In genomic region chr2:27752551-27753237, GRCh38 we compare ENCODE assay signal across 1 cellular context.
A peak's percentile ranks its signal among the peaks of the same experiment; 100 is the strongest.
TF ChIP-seq lines count a peak whose summit lies in the region.

No MANE protein-coding gene starts in this region.

TF ChIP-seq in K562, 482 proteins besides CTCF, POLR2A, EP300 and RAD21 (continued from another document and continues in another):
- no peak for TF ChIP-seq ZMIZ1 (IDR thresholded peaks at IDR 0.05; ENCODE audit: low read depth in 2 of 2, low read length in 2 of 2)
- peak in 1 of 2 experiments; percentile 58; a peak in 1 of 4 replicates for TF ChIP-seq RCOR1 (IDR thresholded peaks at IDR 0.05; ENCODE audit: borderline replicate concordance in 1 of 2, low read depth in 2 of 2, low read length in 2 of 2)
- TF ChIP-seq, protein P1, sequence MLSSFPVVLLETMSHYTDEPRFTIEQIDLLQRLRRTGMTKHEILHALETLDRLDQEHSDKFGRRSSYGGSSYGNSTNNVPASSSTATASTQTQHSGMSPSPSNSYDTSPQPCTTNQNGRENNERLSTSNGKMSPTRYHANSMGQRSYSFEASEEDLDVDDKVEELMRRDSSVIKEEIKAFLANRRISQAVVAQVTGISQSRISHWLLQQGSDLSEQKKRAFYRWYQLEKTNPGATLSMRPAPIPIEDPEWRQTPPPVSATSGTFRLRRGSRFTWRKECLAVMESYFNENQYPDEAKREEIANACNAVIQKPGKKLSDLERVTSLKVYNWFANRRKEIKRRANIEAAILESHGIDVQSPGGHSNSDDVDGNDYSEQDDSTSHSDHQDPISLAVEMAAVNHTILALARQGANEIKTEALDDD (IDR thresholded peaks at IDR 0.05), result no peak
- TF ChIP-seq FOXP1 (CRISPR knock-in tag; IDR thresholded peaks at IDR 0.05), result no peak
- no peak for TF ChIP-seq CC2D1A (IDR thresholded peaks at IDR 0.05)
- TF ChIP-seq SIX5 (IDR thresholded peaks at IDR 0.05; ENCODE audit: borderline replicate concordance in 1 of 2, insufficient read depth in 1 of 2, low read depth in 1 of 2, low read length in 2 of 2), result no peak
- no peak for TF ChIP-seq HNRNPL (IDR thresholded peaks at IDR 0.05; ENCODE audit: low read depth, low read length)
- no peak for TF ChIP-seq ZNF311 (CRISPR knock-in tag; IDR thresholded peaks at IDR 0.05)
- no peak; the same call in 1 of the 2 replicates for TF ChIP-seq ZNF766 (CRISPR knock-in tag; conservative IDR thresholded peaks at IDR 0.05)
- TF ChIP-seq KLF10 (CRISPR knock-in tag; IDR thresholded peaks at IDR 0.05), result no peak
- TF ChIP-seq, protein P2, sequence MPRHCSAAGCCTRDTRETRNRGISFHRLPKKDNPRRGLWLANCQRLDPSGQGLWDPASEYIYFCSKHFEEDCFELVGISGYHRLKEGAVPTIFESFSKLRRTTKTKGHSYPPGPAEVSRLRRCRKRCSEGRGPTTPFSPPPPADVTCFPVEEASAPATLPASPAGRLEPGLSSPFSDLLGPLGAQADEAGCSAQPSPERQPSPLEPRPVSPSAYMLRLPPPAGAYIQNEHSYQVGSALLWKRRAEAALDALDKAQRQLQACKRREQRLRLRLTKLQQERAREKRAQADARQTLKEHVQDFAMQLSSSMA (CRISPR knock-in tag; IDR thresholded peaks at IDR 0.05), result no peak
- TF ChIP-seq, protein P3, sequence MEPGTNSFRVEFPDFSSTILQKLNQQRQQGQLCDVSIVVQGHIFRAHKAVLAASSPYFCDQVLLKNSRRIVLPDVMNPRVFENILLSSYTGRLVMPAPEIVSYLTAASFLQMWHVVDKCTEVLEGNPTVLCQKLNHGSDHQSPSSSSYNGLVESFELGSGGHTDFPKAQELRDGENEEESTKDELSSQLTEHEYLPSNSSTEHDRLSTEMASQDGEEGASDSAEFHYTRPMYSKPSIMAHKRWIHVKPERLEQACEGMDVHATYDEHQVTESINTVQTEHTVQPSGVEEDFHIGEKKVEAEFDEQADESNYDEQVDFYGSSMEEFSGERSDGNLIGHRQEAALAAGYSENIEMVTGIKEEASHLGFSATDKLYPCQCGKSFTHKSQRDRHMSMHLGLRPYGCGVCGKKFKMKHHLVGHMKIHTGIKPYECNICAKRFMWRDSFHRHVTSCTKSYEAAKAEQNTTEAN (CRISPR knock-in tag; IDR thresholded peaks at IDR 0.05), result no peak
- no peak for TF ChIP-seq E2F5 (CRISPR knock-in tag; IDR thresholded peaks at IDR 0.05)
- no peak for TF ChIP-seq ELF4 (CRISPR knock-in tag; IDR thresholded peaks at IDR 0.05)
- TF ChIP-seq AFF1 (IDR thresholded peaks at IDR 0.05; ENCODE audit: low read depth in 1 of 2, partially characterized antibody in 2 of 2), result peak in 1 of 2 experiments; percentile 44
- no peak for TF ChIP-seq ZNF76 (CRISPR knock-in tag; IDR thresholded peaks at IDR 0.05; ENCODE audit: borderline replicate concordance)
- no peak for TF ChIP-seq ZNF140 (CRISPR knock-in tag; IDR thresholded peaks at IDR 0.05)
- no peak for TF ChIP-seq ZNF512 (tag; IDR thresholded peaks at IDR 0.05)
- peak in 1 of 2 experiments; percentile 33; a peak in 1 of 4 replicates for TF ChIP-seq TBL1XR1 (IDR thresholded peaks at IDR 0.05; ENCODE audit: low read length in 2 of 2)
- TF ChIP-seq HMGN3 (IDR thresholded peaks at IDR 0.05; ENCODE audit: borderline replicate concordance, extremely low read depth, insufficient read length, low read depth, low read length), result no peak
- TF ChIP-seq CREB1 (IDR thresholded peaks at IDR 0.05), result no peak
- TF ChIP-seq CREB1 (CRISPR knock-in tag; IDR thresholded peaks at IDR 0.05), result no peak
- TF ChIP-seq ATF1 (CRISPR knock-in tag; IDR thresholded peaks at IDR 0.05), result no peak
- peak; percentile 33; the same call in 1 of the 2 replicates for TF ChIP-seq ATF1 (tag; IDR thresholded peaks at IDR 0.05)
- TF ChIP-seq ZNF589 (CRISPR knock-in tag; IDR thresholded peaks at IDR 0.05; ENCODE audit: low read depth), result peak; percentile 82
- TF ChIP-seq CEBPG (CRISPR knock-in tag; IDR thresholded peaks at IDR 0.05), result peak; percentile 86
- peak; percentile 79 to 95 for TF ChIP-seq CEBPG (tag; conservative IDR thresholded peaks at IDR 0.05 in 1 of 2, IDR thresholded peaks at IDR 0.05 in 1 of 2)
- TF ChIP-seq ZNF24 (IDR thresholded peaks at IDR 0.05), result no peak
- TF ChIP-seq SRSF3 (IDR thresholded peaks at IDR 0.05; ENCODE audit: insufficient read depth, low read length), result no peak
- TF ChIP-seq GABPA (tag; conservative IDR thresholded peaks at IDR 0.05; ENCODE audit: low read depth), result no peak
- TF ChIP-seq FUS (optimal IDR thresholded peaks at IDR 0.05; ENCODE audit: low read depth, low read length), result no peak
- TF ChIP-seq RBM17 (IDR thresholded peaks at IDR 0.05; ENCODE audit: borderline replicate concordance, low read depth, low read length), result no peak
- no peak for TF ChIP-seq SLC30A9 (CRISPR knock-in tag; IDR thresholded peaks at IDR 0.05)
- no peak for TF ChIP-seq NELFE (IDR thresholded peaks at IDR 0.05; ENCODE audit: insufficient read depth, insufficient read length)
- no peak for TF ChIP-seq HLTF (IDR thresholded peaks at IDR 0.05)
- TF ChIP-seq TAF7 (tag; IDR thresholded peaks at IDR 0.05), result peak; percentile 13; the same call in 1 of the 2 replicates
- no peak for TF ChIP-seq KLF13 (tag; IDR thresholded peaks at IDR 0.05; ENCODE audit: borderline replicate concordance, low read depth)
- peak; percentile 82 for TF ChIP-seq POLR2H (tag; IDR thresholded peaks at IDR 0.05; ENCODE audit: low read depth)
- TF ChIP-seq, protein P4, sequence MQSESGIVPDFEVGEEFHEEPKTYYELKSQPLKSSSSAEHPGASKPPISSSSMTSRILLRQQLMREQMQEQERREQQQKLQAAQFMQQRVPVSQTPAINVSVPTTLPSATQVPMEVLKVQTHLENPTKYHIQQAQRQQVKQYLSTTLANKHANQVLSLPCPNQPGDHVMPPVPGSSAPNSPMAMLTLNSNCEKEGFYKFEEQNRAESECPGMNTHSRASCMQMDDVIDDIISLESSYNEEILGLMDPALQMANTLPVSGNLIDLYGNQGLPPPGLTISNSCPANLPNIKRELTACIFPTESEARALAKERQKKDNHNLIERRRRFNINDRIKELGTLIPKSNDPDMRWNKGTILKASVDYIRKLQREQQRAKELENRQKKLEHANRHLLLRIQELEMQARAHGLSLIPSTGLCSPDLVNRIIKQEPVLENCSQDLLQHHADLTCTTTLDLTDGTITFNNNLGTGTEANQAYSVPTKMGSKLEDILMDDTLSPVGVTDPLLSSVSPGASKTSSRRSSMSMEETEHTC (IDR thresholded peaks at IDR 0.05), result no peak
- no peak for TF ChIP-seq HNRNPH1 (optimal IDR thresholded peaks at IDR 0.05; ENCODE audit: low read depth, low read length)
- TF ChIP-seq POLR2G (IDR thresholded peaks at IDR 0.05; ENCODE audit: low read depth, low read length), result peak; percentile 68
- TF ChIP-seq DMBX1 (CRISPR knock-in tag; IDR thresholded peaks at IDR 0.05; ENCODE audit: borderline replicate concordance), result no peak; the same call in 1 of the 2 replicates
- TF ChIP-seq SMARCE1 (IDR thresholded peaks at IDR 0.05), result peak; percentile 54; the same call in 1 of the 2 replicates
- TF ChIP-seq GATAD2B (IDR thresholded peaks at IDR 0.05; ENCODE audit: borderline replicate concordance), result no peak
- no peak for TF ChIP-seq ZNF780A (CRISPR knock-in tag; IDR thresholded peaks at IDR 0.05)
- TF ChIP-seq ZNF143 (CRISPR knock-in tag; IDR thresholded peaks at IDR 0.05), result no peak
- no peak for TF ChIP-seq PTRF (tag; IDR thresholded peaks at IDR 0.05)
- TF ChIP-seq SIN3B (IDR thresholded peaks at IDR 0.05; ENCODE audit: low read depth), result no peak
- TF ChIP-seq, protein P5, sequence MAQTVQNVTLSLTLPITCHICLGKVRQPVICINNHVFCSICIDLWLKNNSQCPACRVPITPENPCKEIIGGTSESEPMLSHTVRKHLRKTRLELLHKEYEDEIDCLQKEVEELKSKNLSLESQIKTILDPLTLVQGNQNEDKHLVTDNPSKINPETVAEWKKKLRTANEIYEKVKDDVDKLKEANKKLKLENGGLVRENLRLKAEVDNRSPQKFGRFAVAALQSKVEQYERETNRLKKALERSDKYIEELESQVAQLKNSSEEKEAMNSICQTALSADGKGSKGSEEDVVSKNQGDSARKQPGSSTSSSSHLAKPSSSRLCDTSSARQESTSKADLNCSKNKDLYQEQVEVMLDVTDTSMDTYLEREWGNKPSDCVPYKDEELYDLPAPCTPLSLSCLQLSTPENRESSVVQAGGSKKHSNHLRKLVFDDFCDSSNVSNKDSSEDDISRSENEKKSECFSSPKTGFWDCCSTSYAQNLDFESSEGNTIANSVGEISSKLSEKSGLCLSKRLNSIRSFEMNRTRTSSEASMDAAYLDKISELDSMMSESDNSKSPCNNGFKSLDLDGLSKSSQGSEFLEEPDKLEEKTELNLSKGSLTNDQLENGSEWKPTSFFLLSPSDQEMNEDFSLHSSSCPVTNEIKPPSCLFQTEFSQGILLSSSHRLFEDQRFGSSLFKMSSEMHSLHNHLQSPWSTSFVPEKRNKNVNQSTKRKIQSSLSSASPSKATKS (CRISPR knock-in tag; IDR thresholded peaks at IDR 0.05), result no peak
- TF ChIP-seq, protein P6, sequence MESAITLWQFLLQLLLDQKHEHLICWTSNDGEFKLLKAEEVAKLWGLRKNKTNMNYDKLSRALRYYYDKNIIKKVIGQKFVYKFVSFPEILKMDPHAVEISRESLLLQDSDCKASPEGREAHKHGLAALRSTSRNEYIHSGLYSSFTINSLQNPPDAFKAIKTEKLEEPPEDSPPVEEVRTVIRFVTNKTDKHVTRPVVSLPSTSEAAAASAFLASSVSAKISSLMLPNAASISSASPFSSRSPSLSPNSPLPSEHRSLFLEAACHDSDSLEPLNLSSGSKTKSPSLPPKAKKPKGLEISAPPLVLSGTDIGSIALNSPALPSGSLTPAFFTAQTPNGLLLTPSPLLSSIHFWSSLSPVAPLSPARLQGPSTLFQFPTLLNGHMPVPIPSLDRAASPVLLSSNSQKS (CRISPR knock-in tag; IDR thresholded peaks at IDR 0.05), result no peak
- no peak for TF ChIP-seq HNRNPUL1 (IDR thresholded peaks at IDR 0.05; ENCODE audit: low read length)
- TF ChIP-seq ZNF551 (CRISPR knock-in tag; IDR thresholded peaks at IDR 0.05), result no peak
- TF ChIP-seq ZFX (CRISPR knock-in tag; IDR thresholded peaks at IDR 0.05), result no peak; the same call in 1 of the 2 replicates
